1 cellular context compared by ENCODE assay signal in genomic region chr2:48572797-48573196, GRCh38.
TF ChIP-seq lines count a peak whose summit lies in the region.

No MANE protein-coding gene starts in this region.

TF ChIP-seq in HepG2, 621 proteins besides CTCF, POLR2A, EP300 and RAD21 (continued from another document and continues in another):
- peak; percentile 40 for TF ChIP-seq ZNF687 (CRISPR knock-in tag; IDR thresholded peaks at IDR 0.05)
- TF ChIP-seq ARID5B (CRISPR knock-in tag; IDR thresholded peaks at IDR 0.05) = peak; percentile 70
- 0 out of 2 replicates have a peak, but pooled peaks have one; percentile 14 for TF ChIP-seq FOXO1 (CRISPR knock-in tag; IDR thresholded peaks at IDR 0.05)
- TF ChIP-seq CBX5 (CRISPR knock-in tag; IDR thresholded peaks at IDR 0.05; ENCODE audit: borderline replicate concordance) = peak; percentile 82; the same call in 1 of the 2 replicates
- peak; percentile 39; the same call in 1 of the 2 replicates for TF ChIP-seq ZNF598 (CRISPR knock-in tag; IDR thresholded peaks at IDR 0.05; ENCODE audit: borderline replicate concordance)
- TF ChIP-seq ZNF615 (CRISPR knock-in tag; IDR thresholded peaks at IDR 0.05; ENCODE audit: borderline replicate concordance) = no peak
- TF ChIP-seq ZNF609 (CRISPR knock-in tag; IDR thresholded peaks at IDR 0.05; ENCODE audit: borderline replicate concordance) = no peak
- TF ChIP-seq TGIF2 (CRISPR knock-in tag; IDR thresholded peaks at IDR 0.05) = 0 out of 2 replicates have a peak, but pooled peaks have one; percentile 46
- peak; percentile 38; the same call in 1 of the 2 replicates for TF ChIP-seq ZFY (CRISPR knock-in tag; IDR thresholded peaks at IDR 0.05)
- no peak; the same call in 1 of the 2 replicates for TF ChIP-seq ZNF709 (CRISPR knock-in tag; IDR thresholded peaks at IDR 0.05)
- no peak for TF ChIP-seq ZNF12 (CRISPR knock-in tag; IDR thresholded peaks at IDR 0.05)
- no peak for TF ChIP-seq ZSCAN20 (CRISPR knock-in tag; IDR thresholded peaks at IDR 0.05; ENCODE audit: borderline replicate concordance)
- peak; percentile 84 for TF ChIP-seq ZNF646 (CRISPR knock-in tag; IDR thresholded peaks at IDR 0.05)
- TF ChIP-seq MIER2 (CRISPR knock-in tag; IDR thresholded peaks at IDR 0.05) = 0 out of 2 replicates have a peak, but pooled peaks have one; percentile 23
- no peak for TF ChIP-seq PPARG (CRISPR knock-in tag; conservative IDR thresholded peaks at IDR 0.05)
- no peak for TF ChIP-seq NFE2 (CRISPR knock-in tag; IDR thresholded peaks at IDR 0.05)
- TF ChIP-seq ZMYM3 (CRISPR knock-in tag; IDR thresholded peaks at IDR 0.05) = peak; percentile 43; the same call in 1 of the 2 replicates
- peak; percentile 50; the same call in 1 of the 2 replicates for TF ChIP-seq SAP130 (CRISPR knock-in tag; IDR thresholded peaks at IDR 0.05; ENCODE audit: low read depth)
- peak; percentile 38; the same call in 1 of the 2 replicates for TF ChIP-seq MAX (IDR thresholded peaks at IDR 0.05)
- TF ChIP-seq HMG20A (CRISPR knock-in tag; IDR thresholded peaks at IDR 0.05; ENCODE audit: borderline replicate concordance) = peak; percentile 63; the same call in 1 of the 2 replicates
- TF ChIP-seq KDM2A (CRISPR knock-in tag; IDR thresholded peaks at IDR 0.05; ENCODE audit: borderline replicate concordance, low read depth) = peak; percentile 43; the same call in 1 of the 2 replicates
- 0 out of 2 replicates have a peak, but pooled peaks have one; percentile 38 for TF ChIP-seq GZF1 (CRISPR knock-in tag; IDR thresholded peaks at IDR 0.05)
- TF ChIP-seq FOXA3 (CRISPR knock-in tag; IDR thresholded peaks at IDR 0.05) = peak; percentile 60
- TF ChIP-seq ZNF644 (CRISPR knock-in tag; IDR thresholded peaks at IDR 0.05; ENCODE audit: low read depth) = 0 out of 2 replicates have a peak, but pooled peaks have one; percentile 12
- peak; percentile 73; the same call in 1 of the 2 replicates for TF ChIP-seq ZNF768 (CRISPR knock-in tag; IDR thresholded peaks at IDR 0.05)
- TF ChIP-seq XRCC5 (optimal IDR thresholded peaks at IDR 0.05; ENCODE audit: low read length) = peak; percentile 73
- TF ChIP-seq ZNF567 (CRISPR knock-in tag; IDR thresholded peaks at IDR 0.05; ENCODE audit: borderline replicate concordance) = no peak
- TF ChIP-seq JDP2 (CRISPR knock-in tag; IDR thresholded peaks at IDR 0.05; ENCODE audit: borderline replicate concordance) = no peak
- no peak for TF ChIP-seq ZNF207 (IDR thresholded peaks at IDR 0.05; ENCODE audit: borderline replicate concordance)
- TF ChIP-seq GATAD2A (CRISPR knock-in tag; IDR thresholded peaks at IDR 0.05) = peak; percentile 58
- TF ChIP-seq PRDM10 (CRISPR knock-in tag; IDR thresholded peaks at IDR 0.05; ENCODE audit: low read depth) = no peak
- TF ChIP-seq BCL6 (CRISPR knock-in tag; IDR thresholded peaks at IDR 0.05) = 0 out of 2 replicates have a peak, but pooled peaks have one; percentile 29
- peak; percentile 28; the same call in 1 of the 2 replicates for TF ChIP-seq CEBPB (IDR thresholded peaks at IDR 0.05; ENCODE audit: borderline replicate concordance, low read depth, low read length)
- TF ChIP-seq SOX5 (CRISPR knock-in tag; IDR thresholded peaks at IDR 0.05; ENCODE audit: borderline replicate concordance) = peak; percentile 48; the same call in 1 of the 2 replicates
